ENCODE assay signal across 10 cellular contexts in the genomic region with DNA sequence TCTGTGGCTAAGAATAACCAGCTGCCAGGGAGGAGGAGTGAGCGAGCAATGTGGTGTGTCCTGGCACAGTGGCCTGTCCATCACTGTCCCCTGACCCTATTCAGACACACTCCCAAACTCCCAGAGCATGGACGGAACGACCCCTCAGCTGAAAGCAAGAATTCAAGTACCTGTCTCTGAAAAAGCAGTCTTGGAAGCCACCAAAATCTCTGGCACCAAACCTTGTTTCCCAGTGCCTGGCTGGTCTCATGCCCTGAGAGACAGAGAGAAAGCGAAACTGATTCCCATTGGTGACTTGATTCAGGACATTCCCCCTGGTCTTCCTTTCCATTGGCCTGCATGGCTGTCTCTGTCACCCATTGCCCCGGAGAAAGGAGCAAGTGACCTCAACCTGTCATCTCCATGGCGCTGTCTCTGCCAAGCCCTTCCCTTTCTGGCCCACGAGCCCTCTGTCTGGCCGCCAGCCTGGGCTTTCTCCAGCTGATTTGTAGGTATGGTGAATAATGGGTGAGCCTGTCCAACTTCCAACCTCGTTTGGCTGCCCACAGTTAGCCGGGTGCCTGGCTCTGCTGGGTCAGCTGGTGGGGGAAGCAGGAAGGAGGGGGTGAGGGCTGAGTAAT. TPM values are rescaled to one million over a fixed set of nuclear protein-coding genes. Genes with fewer than 3 reads are reported as not detected.
DNase-seq lines count a peak whose midpoint lies in the region; ATAC-seq lines count a peak whose summit lies in the region.
"Had no signal": no experiment of that assay in that cellular context is flagged by ENCODE, and none has a peak within 500 bp of the region (broad histone marks: within the 10 kb centered on the region; RNA-seq: fewer than 3 reads in every experiment).

A gene with protein sequence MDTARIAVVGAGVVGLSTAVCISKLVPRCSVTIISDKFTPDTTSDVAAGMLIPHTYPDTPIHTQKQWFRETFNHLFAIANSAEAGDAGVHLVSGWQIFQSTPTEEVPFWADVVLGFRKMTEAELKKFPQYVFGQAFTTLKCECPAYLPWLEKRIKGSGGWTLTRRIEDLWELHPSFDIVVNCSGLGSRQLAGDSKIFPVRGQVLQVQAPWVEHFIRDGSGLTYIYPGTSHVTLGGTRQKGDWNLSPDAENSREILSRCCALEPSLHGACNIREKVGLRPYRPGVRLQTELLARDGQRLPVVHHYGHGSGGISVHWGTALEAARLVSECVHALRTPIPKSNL (minus strand): TSS at position 279 of the 620 bp plus-strand sequence. CDS start 2,113 bp downstream, outside the sequence.

- H3K4me1 ChIP-seq in skeletal muscle tissue (ENCODE audit: control insufficient read depth in 3 of 3, insufficient read depth in 3 of 3, low read length in 3 of 3), result peaks cover 12 to 35% (median 15%) of the 10 kb centered on the region in 3 donors

- no peak for ATAC-seq in activated T-cell treated with anti-CD3 and anti-CD28 coated beads, Interleukin-2, amount 50 U/mL, for 4 hours
- no peak for ATAC-seq in GM21576 (IDR thresholded peaks at IDR 0.05; ENCODE audit: unreplicated experiment)
- ATAC-seq in HG03196 (IDR thresholded peaks at IDR 0.05; ENCODE audit: unreplicated experiment), result no peak

- peak within 1 kb of the TSS; percentile 85 to 90 (median 86) for H3K9ac ChIP-seq in skeletal muscle tissue (ENCODE audit: low read depth in 1 of 3, low read length in 3 of 3)

- H3K4me3 Mint-ChIP-seq in activated T-cell treated with anti-CD3 and anti-CD28 coated beads, Interleukin-2, amount 50 U/mL, for 4 hours, result peak within 1 kb of the TSS; percentile 41
- H3K4me3 Mint-ChIP-seq: T-helper 1 cell treated with Interleukin-12 subunit alpha and Interleukin-12 subunit beta and Interleukin-4 antibody, amounts not matched to agents 30 μg/mL and 1 μg/mL, for 36 hours had no signal

- no peaks in the 10 kb centered on the region for H3K9me3 Mint-ChIP-seq in activated T-cell treated with anti-CD3 and anti-CD28 coated beads, Interleukin-2, amount 50 U/mL, for 4 hours
- H3K9me3 Mint-ChIP-seq: T-helper 1 cell treated with Interleukin-12 subunit alpha and Interleukin-12 subunit beta and Interleukin-4 antibody, amounts not matched to agents 30 μg/mL and 1 μg/mL, for 36 hours had no signal

- peaks cover 0 to 3% (median 0%) of the 10 kb centered on the region in 3 donors for H3K36me3 ChIP-seq in skeletal muscle tissue (ENCODE audit: control insufficient read depth in 3 of 3, insufficient read depth in 3 of 3, low read length in 3 of 3)

- peaks cover 4% of the 10 kb centered on the region for H3K4me1 Mint-ChIP-seq in activated T-cell treated with anti-CD3 and anti-CD28 coated beads, Interleukin-2, amount 50 U/mL, for 4 hours (ENCODE audit: low read depth)
- H3K4me1 Mint-ChIP-seq: CD4-positive, CD25-positive, alpha-beta regulatory T cell had no signal

- no peaks in the 10 kb centered on the region for H3K9me3 ChIP-seq in skeletal muscle tissue (ENCODE audit: control insufficient read depth in 3 of 3, low read length in 3 of 3)

- H3K27me3 Mint-ChIP-seq in activated T-cell treated with anti-CD3 and anti-CD28 coated beads, Interleukin-2, amount 50 U/mL, for 4 hours (ENCODE audit: low read depth), result peaks cover 11% of the 10 kb centered on the region

- DNase-seq in activated T-cell treated with anti-CD3 and anti-CD28 coated beads, Interleukin-2, amount 50 U/mL, for 4 hours, result no peak
- DNase-seq in activated T-cell treated with anti-CD3 and anti-CD28 coated beads, Interleukin-2, amount 50 U/mL, for 1 hour, result no peak
- DNase-seq in amniotic epithelial cell (ENCODE audit: low read depth) (peak; percentile 69), hypothalamus (lab: John Stamatoyannopoulos, UW) (peak in 49 of 51 donors; percentile 22 to 92 (median 78)), DMS79 treated with DMSO at 0.1 percent for 48 hours (lab: John Stamatoyannopoulos, UW) (no peak)
- DNase-seq: CD4-positive, CD25-positive, alpha-beta regulatory T cell had no signal

- peak within 1 kb of the TSS; percentile 89 to 96 (median 95) for H3K4me3 ChIP-seq in skeletal muscle tissue (ENCODE audit: low read length in 3 of 3)

- no peaks in the 10 kb centered on the region for H3K36me3 Mint-ChIP-seq in activated T-cell treated with anti-CD3 and anti-CD28 coated beads, Interleukin-2, amount 50 U/mL, for 4 hours (ENCODE audit: insufficient read depth)
- H3K36me3 Mint-ChIP-seq: CD4-positive, CD25-positive, alpha-beta regulatory T cell had no signal

- no peaks in the 10 kb centered on the region for H3K27me3 ChIP-seq in skeletal muscle tissue (ENCODE audit: control insufficient read depth in 3 of 3, insufficient read depth in 3 of 3, low read length in 3 of 3)

- H3K27ac ChIP-seq in skeletal muscle tissue (ENCODE audit: low read depth, low read length), result peak within 1 kb of the TSS; percentile 92

RNA-seq across cellular contexts. Expression of the gene that starts here (rescaled TPM):
- total RNA-seq in activated T-cell treated with anti-CD3 and anti-CD28 coated beads, Interleukin-2, amount 50 U/mL, for 4 hours, result not detected
- 4.7 TPM for total RNA-seq in skeletal muscle tissue
- total RNA-seq: CD4-positive, CD25-positive, alpha-beta regulatory T cell had no signal

Comparison
In these comparisons a context has a peak if more than half of its experiments do, and no peak if none do; other contexts are left out.
1. DNase-seq: peak in amniotic epithelial cell (single experiment) and hypothalamus (49 of 51); none in activated T-cell treated with anti-CD3 and anti-CD28 coated beads, Interleukin-2, amount 50 U/mL, for 4 hours (single experiment), activated T-cell treated with anti-CD3 and anti-CD28 coated beads, Interleukin-2, amount 50 U/mL, for 1 hour (single experiment) and DMS79 treated with DMSO at 0.1 percent for 48 hours (single experiment).